ENCODE assay signal across 8 cellular contexts in genomic region chr4:153257151-153257620, GRCh38.
DNase-seq lines count a peak whose midpoint lies in the region; ATAC-seq and TF ChIP-seq lines count a peak whose summit lies in the region.

No MANE protein-coding gene starts in this region.

- CTCF ChIA-PET in AG04449 (lab: Yijun Ruan, JAX), result interaction anchor here (1.1 to 1.2 kb wide), 2 partner anchors 9 to 387 kb away, joined by 3 to 4 read pairs; no protein-coding TSS in a partner anchor

- no peak for TF ChIP-seq CTCF in AG04449 (IDR thresholded peaks at IDR 0.05; ENCODE audit: insufficient read depth, low read length, missing control alignments)

- POLR2A ChIA-PET in AG04449 (lab: Yijun Ruan, JAX), result interaction anchor here (0.8 to 1.2 kb wide), 2 partner anchors 34 to 38 kb away, joined by 3 to 4 read pairs; no protein-coding TSS in a partner anchor

- no peaks in the 10 kb centered on the region for H3K9me3 ChIP-seq in iPS-18c (ENCODE audit: control insufficient read depth, insufficient read depth, low read length)

- DNase-seq in AG04449 (ENCODE audit: low read depth, low spot score) (no peak), NCI-H1694 (lab: John Stamatoyannopoulos, UW) (peak; percentile 67), amniotic epithelial cell (ENCODE audit: low read depth) (peak; percentile 75), KBM-7 (no peak)
- DNase-seq in stimulated activated CD8-positive, alpha-beta memory T cell treated with anti-CD3 and anti-CD28 coated beads, Interleukin-2, amount 100 ng/mL, for 48 hours (ENCODE audit: low read depth in 2 of 2), result peak; percentile 11 to 13

- H3K4me3 ChIP-seq in AG04449 (ENCODE audit: low read depth, low read length), result peak overlapping the region; percentile 42
- peak overlapping the region; percentile 51 for H3K4me3 ChIP-seq in iPS-18c (ENCODE audit: insufficient read depth, low read depth, low read length)

- in situ Hi-C loops in KBM-7 (cut with MboI; ENCODE audit: low pct_unique_long_range_greater_than_20kb, low sequenced_read_pairs), result no loop called here

- ATAC-seq in GM19351 (IDR thresholded peaks at IDR 0.05; ENCODE audit: unreplicated experiment), result peak; percentile 78
- ATAC-seq in HG03469 (IDR thresholded peaks at IDR 0.05; ENCODE audit: unreplicated experiment), result no peak

Comparison
In these comparisons a context has a peak if more than half of its experiments do, and no peak if none do; other contexts are left out.
1. DNase-seq: peak in NCI-H1694 (single experiment), amniotic epithelial cell (single experiment) and stimulated activated CD8-positive, alpha-beta memory T cell treated with anti-CD3 and anti-CD28 coated beads, Interleukin-2, amount 100 ng/mL, for 48 hours (2 of 2); none in AG04449 (single experiment) and KBM-7 (single experiment).